In the genomic region with DNA sequence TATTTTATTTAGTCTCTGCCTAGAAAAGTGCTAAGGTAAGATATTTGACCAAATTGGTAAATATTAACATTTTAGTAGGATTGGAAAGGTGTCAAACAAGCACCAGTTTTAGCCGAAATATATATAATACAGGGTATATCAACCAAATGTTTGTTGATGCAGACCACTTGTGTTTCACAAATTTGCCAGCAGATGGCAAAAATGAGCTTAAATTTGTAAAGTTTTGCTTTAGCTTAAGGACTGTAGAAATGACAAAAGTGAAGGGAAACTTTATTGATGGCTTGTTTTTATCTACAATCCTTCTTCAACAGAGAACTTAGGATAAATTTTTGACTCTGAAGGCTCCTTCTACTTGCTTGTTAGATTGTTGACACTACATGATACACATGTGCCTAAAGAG, we compare ENCODE assay signal across 1 cellular context.
TF ChIP-seq lines count a peak whose summit lies in the region.

No MANE protein-coding gene starts in this region.

TF ChIP-seq in K562, 482 proteins besides CTCF, POLR2A, EP300 and RAD21 (continued from another document and continues in another):
- TF ChIP-seq, protein P1, sequence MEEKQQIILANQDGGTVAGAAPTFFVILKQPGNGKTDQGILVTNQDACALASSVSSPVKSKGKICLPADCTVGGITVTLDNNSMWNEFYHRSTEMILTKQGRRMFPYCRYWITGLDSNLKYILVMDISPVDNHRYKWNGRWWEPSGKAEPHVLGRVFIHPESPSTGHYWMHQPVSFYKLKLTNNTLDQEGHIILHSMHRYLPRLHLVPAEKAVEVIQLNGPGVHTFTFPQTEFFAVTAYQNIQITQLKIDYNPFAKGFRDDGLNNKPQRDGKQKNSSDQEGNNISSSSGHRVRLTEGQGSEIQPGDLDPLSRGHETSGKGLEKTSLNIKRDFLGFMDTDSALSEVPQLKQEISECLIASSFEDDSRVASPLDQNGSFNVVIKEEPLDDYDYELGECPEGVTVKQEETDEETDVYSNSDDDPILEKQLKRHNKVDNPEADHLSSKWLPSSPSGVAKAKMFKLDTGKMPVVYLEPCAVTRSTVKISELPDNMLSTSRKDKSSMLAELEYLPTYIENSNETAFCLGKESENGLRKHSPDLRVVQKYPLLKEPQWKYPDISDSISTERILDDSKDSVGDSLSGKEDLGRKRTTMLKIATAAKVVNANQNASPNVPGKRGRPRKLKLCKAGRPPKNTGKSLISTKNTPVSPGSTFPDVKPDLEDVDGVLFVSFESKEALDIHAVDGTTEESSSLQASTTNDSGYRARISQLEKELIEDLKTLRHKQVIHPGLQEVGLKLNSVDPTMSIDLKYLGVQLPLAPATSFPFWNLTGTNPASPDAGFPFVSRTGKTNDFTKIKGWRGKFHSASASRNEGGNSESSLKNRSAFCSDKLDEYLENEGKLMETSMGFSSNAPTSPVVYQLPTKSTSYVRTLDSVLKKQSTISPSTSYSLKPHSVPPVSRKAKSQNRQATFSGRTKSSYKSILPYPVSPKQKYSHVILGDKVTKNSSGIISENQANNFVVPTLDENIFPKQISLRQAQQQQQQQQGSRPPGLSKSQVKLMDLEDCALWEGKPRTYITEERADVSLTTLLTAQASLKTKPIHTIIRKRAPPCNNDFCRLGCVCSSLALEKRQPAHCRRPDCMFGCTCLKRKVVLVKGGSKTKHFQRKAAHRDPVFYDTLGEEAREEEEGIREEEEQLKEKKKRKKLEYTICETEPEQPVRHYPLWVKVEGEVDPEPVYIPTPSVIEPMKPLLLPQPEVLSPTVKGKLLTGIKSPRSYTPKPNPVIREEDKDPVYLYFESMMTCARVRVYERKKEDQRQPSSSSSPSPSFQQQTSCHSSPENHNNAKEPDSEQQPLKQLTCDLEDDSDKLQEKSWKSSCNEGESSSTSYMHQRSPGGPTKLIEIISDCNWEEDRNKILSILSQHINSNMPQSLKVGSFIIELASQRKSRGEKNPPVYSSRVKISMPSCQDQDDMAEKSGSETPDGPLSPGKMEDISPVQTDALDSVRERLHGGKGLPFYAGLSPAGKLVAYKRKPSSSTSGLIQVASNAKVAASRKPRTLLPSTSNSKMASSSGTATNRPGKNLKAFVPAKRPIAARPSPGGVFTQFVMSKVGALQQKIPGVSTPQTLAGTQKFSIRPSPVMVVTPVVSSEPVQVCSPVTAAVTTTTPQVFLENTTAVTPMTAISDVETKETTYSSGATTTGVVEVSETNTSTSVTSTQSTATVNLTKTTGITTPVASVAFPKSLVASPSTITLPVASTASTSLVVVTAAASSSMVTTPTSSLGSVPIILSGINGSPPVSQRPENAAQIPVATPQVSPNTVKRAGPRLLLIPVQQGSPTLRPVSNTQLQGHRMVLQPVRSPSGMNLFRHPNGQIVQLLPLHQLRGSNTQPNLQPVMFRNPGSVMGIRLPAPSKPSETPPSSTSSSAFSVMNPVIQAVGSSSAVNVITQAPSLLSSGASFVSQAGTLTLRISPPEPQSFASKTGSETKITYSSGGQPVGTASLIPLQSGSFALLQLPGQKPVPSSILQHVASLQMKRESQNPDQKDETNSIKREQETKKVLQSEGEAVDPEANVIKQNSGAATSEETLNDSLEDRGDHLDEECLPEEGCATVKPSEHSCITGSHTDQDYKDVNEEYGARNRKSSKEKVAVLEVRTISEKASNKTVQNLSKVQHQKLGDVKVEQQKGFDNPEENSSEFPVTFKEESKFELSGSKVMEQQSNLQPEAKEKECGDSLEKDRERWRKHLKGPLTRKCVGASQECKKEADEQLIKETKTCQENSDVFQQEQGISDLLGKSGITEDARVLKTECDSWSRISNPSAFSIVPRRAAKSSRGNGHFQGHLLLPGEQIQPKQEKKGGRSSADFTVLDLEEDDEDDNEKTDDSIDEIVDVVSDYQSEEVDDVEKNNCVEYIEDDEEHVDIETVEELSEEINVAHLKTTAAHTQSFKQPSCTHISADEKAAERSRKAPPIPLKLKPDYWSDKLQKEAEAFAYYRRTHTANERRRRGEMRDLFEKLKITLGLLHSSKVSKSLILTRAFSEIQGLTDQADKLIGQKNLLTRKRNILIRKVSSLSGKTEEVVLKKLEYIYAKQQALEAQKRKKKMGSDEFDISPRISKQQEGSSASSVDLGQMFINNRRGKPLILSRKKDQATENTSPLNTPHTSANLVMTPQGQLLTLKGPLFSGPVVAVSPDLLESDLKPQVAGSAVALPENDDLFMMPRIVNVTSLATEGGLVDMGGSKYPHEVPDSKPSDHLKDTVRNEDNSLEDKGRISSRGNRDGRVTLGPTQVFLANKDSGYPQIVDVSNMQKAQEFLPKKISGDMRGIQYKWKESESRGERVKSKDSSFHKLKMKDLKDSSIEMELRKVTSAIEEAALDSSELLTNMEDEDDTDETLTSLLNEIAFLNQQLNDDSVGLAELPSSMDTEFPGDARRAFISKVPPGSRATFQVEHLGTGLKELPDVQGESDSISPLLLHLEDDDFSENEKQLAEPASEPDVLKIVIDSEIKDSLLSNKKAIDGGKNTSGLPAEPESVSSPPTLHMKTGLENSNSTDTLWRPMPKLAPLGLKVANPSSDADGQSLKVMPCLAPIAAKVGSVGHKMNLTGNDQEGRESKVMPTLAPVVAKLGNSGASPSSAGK (IDR thresholded peaks at IDR 0.05): no peak
- TF ChIP-seq, protein P2, sequence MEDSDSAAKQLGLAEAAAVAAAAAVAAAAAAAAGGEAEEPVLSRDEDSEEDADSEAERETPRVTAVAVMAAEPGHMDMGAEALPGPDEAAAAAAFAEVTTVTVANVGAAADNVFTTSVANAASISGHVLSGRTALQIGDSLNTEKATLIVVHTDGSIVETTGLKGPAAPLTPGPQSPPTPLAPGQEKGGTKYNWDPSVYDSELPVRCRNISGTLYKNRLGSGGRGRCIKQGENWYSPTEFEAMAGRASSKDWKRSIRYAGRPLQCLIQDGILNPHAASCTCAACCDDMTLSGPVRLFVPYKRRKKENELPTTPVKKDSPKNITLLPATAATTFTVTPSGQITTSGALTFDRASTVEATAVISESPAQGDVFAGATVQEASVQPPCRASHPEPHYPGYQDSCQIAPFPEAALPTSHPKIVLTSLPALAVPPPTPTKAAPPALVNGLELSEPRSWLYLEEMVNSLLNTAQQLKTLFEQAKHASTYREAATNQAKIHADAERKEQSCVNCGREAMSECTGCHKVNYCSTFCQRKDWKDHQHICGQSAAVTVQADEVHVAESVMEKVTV (CRISPR knock-in tag; IDR thresholded peaks at IDR 0.05): 0 out of 2 replicates have a peak, but pooled peaks have one; percentile 12
- TF ChIP-seq, protein P3, sequence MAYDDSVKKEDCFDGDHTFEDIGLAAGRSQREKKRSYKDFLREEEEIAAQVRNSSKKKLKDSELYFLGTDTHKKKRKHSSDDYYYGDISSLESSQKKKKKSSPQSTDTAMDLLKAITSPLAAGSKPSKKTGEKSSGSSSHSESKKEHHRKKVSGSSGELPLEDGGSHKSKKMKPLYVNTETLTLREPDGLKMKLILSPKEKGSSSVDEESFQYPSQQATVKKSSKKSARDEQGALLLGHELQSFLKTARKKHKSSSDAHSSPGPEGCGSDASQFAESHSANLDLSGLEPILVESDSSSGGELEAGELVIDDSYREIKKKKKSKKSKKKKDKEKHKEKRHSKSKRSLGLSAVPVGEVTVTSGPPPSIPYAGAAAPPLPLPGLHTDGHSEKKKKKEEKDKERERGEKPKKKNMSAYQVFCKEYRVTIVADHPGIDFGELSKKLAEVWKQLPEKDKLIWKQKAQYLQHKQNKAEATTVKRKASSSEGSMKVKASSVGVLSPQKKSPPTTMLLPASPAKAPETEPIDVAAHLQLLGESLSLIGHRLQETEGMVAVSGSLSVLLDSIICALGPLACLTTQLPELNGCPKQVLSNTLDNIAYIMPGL (CRISPR knock-in tag; IDR thresholded peaks at IDR 0.05): no peak
- TF ChIP-seq, protein P4, sequence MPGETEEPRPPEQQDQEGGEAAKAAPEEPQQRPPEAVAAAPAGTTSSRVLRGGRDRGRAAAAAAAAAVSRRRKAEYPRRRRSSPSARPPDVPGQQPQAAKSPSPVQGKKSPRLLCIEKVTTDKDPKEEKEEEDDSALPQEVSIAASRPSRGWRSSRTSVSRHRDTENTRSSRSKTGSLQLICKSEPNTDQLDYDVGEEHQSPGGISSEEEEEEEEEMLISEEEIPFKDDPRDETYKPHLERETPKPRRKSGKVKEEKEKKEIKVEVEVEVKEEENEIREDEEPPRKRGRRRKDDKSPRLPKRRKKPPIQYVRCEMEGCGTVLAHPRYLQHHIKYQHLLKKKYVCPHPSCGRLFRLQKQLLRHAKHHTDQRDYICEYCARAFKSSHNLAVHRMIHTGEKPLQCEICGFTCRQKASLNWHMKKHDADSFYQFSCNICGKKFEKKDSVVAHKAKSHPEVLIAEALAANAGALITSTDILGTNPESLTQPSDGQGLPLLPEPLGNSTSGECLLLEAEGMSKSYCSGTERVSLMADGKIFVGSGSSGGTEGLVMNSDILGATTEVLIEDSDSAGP (CRISPR knock-in tag; IDR thresholded peaks at IDR 0.05): no peak
- TF ChIP-seq HNRNPLL (IDR thresholded peaks at IDR 0.05; ENCODE audit: low read depth, low read length, poor library complexity, severe bottlenecking) (no peak), MBD2 (IDR thresholded peaks at IDR 0.05; ENCODE audit: borderline replicate concordance, low read depth) (no peak), KDM5B (IDR thresholded peaks at IDR 0.05; ENCODE audit: insufficient replicate concordance, low read depth, low read length) (no peak), ZNF197 (CRISPR knock-in tag; IDR thresholded peaks at IDR 0.05; ENCODE audit: low read depth) (no peak), ZNF77 (CRISPR knock-in tag; IDR thresholded peaks at IDR 0.05) (no peak), STAT5B (CRISPR knock-in tag; IDR thresholded peaks at IDR 0.05) (no peak), RCOR1 (IDR thresholded peaks at IDR 0.05; ENCODE audit: borderline replicate concordance in 1 of 2, low read depth in 2 of 2, low read length in 2 of 2) (no peak), ZC3H4 (CRISPR knock-in tag; IDR thresholded peaks at IDR 0.05; ENCODE audit: borderline replicate concordance) (no peak)
- TF ChIP-seq, protein P5, sequence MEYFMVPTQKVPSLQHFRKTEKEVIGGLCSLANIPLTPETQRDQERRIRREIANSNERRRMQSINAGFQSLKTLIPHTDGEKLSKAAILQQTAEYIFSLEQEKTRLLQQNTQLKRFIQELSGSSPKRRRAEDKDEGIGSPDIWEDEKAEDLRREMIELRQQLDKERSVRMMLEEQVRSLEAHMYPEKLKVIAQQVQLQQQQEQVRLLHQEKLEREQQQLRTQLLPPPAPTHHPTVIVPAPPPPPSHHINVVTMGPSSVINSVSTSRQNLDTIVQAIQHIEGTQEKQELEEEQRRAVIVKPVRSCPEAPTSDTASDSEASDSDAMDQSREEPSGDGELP (CRISPR knock-in tag; IDR thresholded peaks at IDR 0.05; ENCODE audit: borderline replicate concordance): no peak
- TF ChIP-seq, protein P6, sequence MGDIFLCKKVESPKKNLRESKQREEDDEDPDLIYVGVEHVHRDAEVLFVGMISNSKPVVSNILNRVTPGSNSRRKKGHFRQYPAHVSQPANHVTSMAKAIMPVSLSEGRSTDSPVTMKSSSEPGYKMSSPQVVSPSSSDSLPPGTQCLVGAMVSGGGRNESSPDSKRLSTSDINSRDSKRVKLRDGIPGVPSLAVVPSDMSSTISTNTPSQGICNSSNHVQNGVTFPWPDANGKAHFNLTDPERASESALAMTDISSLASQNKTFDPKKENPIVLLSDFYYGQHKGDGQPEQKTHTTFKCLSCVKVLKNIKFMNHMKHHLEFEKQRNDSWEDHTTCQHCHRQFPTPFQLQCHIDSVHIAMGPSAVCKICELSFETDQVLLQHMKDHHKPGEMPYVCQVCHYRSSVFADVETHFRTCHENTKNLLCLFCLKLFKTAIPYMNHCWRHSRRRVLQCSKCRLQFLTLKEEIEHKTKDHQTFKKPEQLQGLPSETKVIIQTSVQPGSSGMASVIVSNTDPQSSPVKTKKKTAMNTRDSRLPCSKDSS (IDR thresholded peaks at IDR 0.05; ENCODE audit: low read depth, partially characterized antibody): no peak
- TF ChIP-seq, protein P7, sequence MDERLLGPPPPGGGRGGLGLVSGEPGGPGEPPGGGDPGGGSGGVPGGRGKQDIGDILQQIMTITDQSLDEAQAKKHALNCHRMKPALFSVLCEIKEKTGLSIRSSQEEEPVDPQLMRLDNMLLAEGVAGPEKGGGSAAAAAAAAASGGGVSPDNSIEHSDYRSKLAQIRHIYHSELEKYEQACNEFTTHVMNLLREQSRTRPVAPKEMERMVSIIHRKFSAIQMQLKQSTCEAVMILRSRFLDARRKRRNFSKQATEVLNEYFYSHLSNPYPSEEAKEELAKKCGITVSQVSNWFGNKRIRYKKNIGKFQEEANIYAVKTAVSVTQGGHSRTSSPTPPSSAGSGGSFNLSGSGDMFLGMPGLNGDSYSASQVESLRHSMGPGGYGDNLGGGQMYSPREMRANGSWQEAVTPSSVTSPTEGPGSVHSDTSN (CRISPR knock-in tag; IDR thresholded peaks at IDR 0.05; ENCODE audit: low read depth): no peak
- TF ChIP-seq, protein P7 (tag; conservative IDR thresholded peaks at IDR 0.05; ENCODE audit: low read depth): 0 out of 2 replicates have a peak, but pooled peaks have one; percentile 35
